ENCODE assay signal across 8 cellular contexts in the genomic region with DNA sequence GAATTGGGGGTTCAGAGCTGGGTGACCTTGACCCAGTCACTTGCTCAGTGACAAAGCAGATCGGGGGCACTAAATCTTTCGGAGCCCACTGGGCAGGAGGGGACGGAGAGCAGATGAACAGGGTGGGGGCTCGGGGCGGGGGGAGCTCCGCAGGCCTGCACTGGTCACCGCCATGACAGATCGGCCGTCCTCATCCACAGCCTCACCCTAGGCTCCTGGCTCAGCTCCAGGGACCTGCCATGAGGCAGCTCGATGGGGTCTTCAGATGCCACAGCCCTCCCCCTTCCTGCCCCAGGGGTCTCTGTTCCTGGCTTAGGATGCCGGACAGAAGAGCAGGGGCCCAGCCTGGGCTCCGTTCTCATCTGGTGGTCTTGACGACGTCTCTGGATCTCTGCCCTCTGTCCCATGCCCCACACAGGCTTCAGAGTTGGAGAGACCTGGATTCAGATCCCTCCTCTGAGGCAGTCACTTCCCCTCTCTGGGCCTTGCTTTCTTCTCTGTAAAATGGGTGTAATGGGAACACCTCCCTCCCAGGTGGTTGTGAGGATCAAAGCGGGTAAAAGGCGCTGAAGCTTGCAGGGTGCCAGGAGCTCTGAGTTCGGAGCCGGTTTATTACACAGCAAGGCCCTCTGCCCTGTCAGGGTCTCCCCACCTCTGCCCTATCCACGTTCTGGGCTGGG. TPM values are rescaled to one million over a fixed set of nuclear protein-coding genes. Genes with fewer than 3 reads are reported as not detected.
DNase-seq lines count a peak whose midpoint lies in the region; ATAC-seq and TF ChIP-seq lines count a peak whose summit lies in the region.
"Had no signal": no experiment of that assay in that cellular context is flagged by ENCODE, and none has a peak within 500 bp of the region (broad histone marks: within the 10 kb centered on the region; RNA-seq: fewer than 3 reads in every experiment).

No MANE protein-coding gene starts in this region.

- H3K4me3 ChIP-seq in GM23338 (no peak overlapping the region), fibroblast of lung (replicated peaks in 1 of 4; ENCODE audit: control extremely low read depth in 1 of 4, insufficient read depth in 1 of 4, low read depth in 3 of 4, low read length in 4 of 4) (no peak overlapping the region), skeletal muscle cell (ENCODE audit: low read depth, low read length) (peak overlapping the region; percentile 75), H7 (ENCODE audit: insufficient read depth, low read depth, low read length) (no peak overlapping the region)

- peaks cover 32% of the 10 kb centered on the region for H3K27me3 Mint-ChIP-seq in GM23338 (ENCODE audit: insufficient read depth, low read depth, poor library complexity)
- H3K27me3 Mint-ChIP-seq in T-helper 17 cell = no peaks in the 10 kb centered on the region

- peak overlapping the region; percentile 55; the same call in 1 of the 2 replicates for H3K27ac ChIP-seq in GM23338 (ENCODE audit: low read depth)
- H3K27ac ChIP-seq in fibroblast of lung (ENCODE audit: insufficient read depth, low read length) = no peak overlapping the region

- H3K9me3 ChIP-seq in T-helper 17 cell (ENCODE audit: control insufficient read depth, low read length, poor library complexity, severe bottlenecking) = no peaks in the 10 kb centered on the region
- H3K9me3 ChIP-seq in fibroblast of lung (ENCODE audit: control insufficient read depth, insufficient read depth, low read depth, low read length) = no peaks in the 10 kb centered on the region

- H3K4me3 Mint-ChIP-seq in GM23338 (peak overlapping the region; percentile 94), T-helper 17 cell (peak overlapping the region; percentile 19)

- H3K36me3 Mint-ChIP-seq in GM23338 (ENCODE audit: low read depth) (no peaks in the 10 kb centered on the region; the same call in 2 of the 3 replicates), T-helper 17 cell (ENCODE audit: low read depth) (peaks cover 1% of the 10 kb centered on the region)

- H3K27me3 ChIP-seq in GM23338 (ENCODE audit: insufficient read depth) (no peaks in the 10 kb centered on the region), fibroblast of lung (ENCODE audit: control insufficient read depth, insufficient read depth, low read length) (no peaks in the 10 kb centered on the region), H7 (ENCODE audit: control insufficient read depth, insufficient read depth, low read length) (no peaks in the 10 kb centered on the region)

- H3K79me2 ChIP-seq in GM23338 (replicated peaks; ENCODE audit: insufficient read depth) = peaks cover 72% of the 10 kb centered on the region
- peaks cover 57% of the 10 kb centered on the region for H3K79me2 ChIP-seq in fibroblast of lung (ENCODE audit: control insufficient read depth, insufficient read depth, low read length)

- no peak for DNase-seq in GM23338 (ENCODE audit: low spot score)
- DNase-seq in T-helper 17 cell = no peak
- no peak for DNase-seq in fibroblast of lung (ENCODE audit: low read depth in 2 of 2)
- DNase-seq in skeletal muscle cell (ENCODE audit: low read depth) = no peak
- no peak for DNase-seq in GM10266 (ENCODE audit: extremely low spot score)
- DNase-seq in activated CD4-positive, alpha-beta T cell treated with anti-CD3 and anti-CD28 coated beads for 48 hours = no peak
- DNase-seq in H7 = no peak
- DNase-seq: NCI-H2227 treated with DMSO at 0.1 percent for 48 hours had no signal

- H3K36me3 ChIP-seq in GM23338 (ENCODE audit: insufficient read depth) (no peaks in the 10 kb centered on the region), fibroblast of lung (ENCODE audit: control insufficient read depth, insufficient read depth, low read length) (no peaks in the 10 kb centered on the region), H7 (replicated peaks; ENCODE audit: control insufficient read depth, insufficient read depth, low read length) (no peaks in the 10 kb centered on the region)

- H3K27ac Mint-ChIP-seq in GM23338 (no peak overlapping the region; the same call in 1 of the 2 replicates), T-helper 17 cell (peak overlapping the region; percentile 91)

- H3K4me2 ChIP-seq in GM23338 = peak overlapping the region; percentile 94; the same call in 1 of the 2 replicates
- H3K4me2 ChIP-seq in fibroblast of lung (ENCODE audit: extremely low read depth, insufficient read depth, low read length) = peak overlapping the region; percentile 97

- peaks cover 31% of the 10 kb centered on the region for H3K4me1 Mint-ChIP-seq in GM23338
- peaks cover 34% of the 10 kb centered on the region for H3K4me1 Mint-ChIP-seq in T-helper 17 cell

- H2AFZ ChIP-seq in GM23338 (no peak overlapping the region), fibroblast of lung (ENCODE audit: low read length) (no peak overlapping the region)

- H4K20me1 ChIP-seq in GM23338 (replicated peaks; ENCODE audit: insufficient read depth) (peaks cover 26% of the 10 kb centered on the region), fibroblast of lung (ENCODE audit: control insufficient read depth, extremely low read depth, insufficient read depth, low read length) (peaks cover 4% of the 10 kb centered on the region)

- 0 out of 2 replicates have a peak, but pooled peaks cover 6% of the 10 kb centered on the region for H3F3A ChIP-seq in GM23338 (replicated peaks; ENCODE audit: low read depth)

- TF ChIP-seq CTCF in GM23338 (conservative IDR thresholded peaks at IDR 0.05; ENCODE audit: low read depth in 2 of 2) (no peak), fibroblast of lung (conservative IDR thresholded peaks at IDR 0.05 in 1 of 2, IDR thresholded peaks at IDR 0.05 in 1 of 2; ENCODE audit: low read depth in 1 of 2, low read length in 2 of 2) (no peak), GM10266 (IDR thresholded peaks at IDR 0.05; ENCODE audit: control insufficient read depth, insufficient read depth, low read depth, missing control alignments) (no peak)

- H3K9me2 ChIP-seq in GM23338 (ENCODE audit: insufficient read depth) = no peaks in the 10 kb centered on the region

- H3K4me1 ChIP-seq in GM23338 (ENCODE audit: insufficient read depth) (peaks cover 21% of the 10 kb centered on the region), fibroblast of lung (ENCODE audit: control insufficient read depth, extremely low read depth, insufficient read depth, low read length) (peaks cover 29% of the 10 kb centered on the region)

- H3K9ac ChIP-seq in fibroblast of lung (ENCODE audit: insufficient read depth, low read length) = no peak overlapping the region

- ATAC-seq in GM23338 (no peak), T-helper 17 cell (no peak)

- H3K9me3 Mint-ChIP-seq in GM23338 = no peaks in the 10 kb centered on the region; the same call in 2 of the 3 replicates

TF ChIP-seq in GM23338, 12 proteins besides CTCF, POLR2A, EP300 and RAD21 (continues in another document):
- no peak for TF ChIP-seq CREB1 (CRISPR knock-in tag; IDR thresholded peaks at IDR 0.05; ENCODE audit: low read depth)
- TF ChIP-seq NANOG (IDR thresholded peaks at IDR 0.05; ENCODE audit: borderline replicate concordance) = no peak

RNA-seq across cellular contexts. Expression of a gene that starts 3.0 kb away (rescaled TPM):
- 27.6 and 35.7 TPM in 2 replicates for total RNA-seq in GM23338 (2014; rRNA removed; shearing (Covaris generic))
- polyA plus RNA-seq in GM23338 (2016; fragmentation: Nextera tagmentation; extraction: Ambion mirVana) = 8.7 and 9.1 TPM in 2 replicates
- total RNA-seq in T-helper 17 cell = 10 to 100 TPM; 37.6 to 42.2 TPM
- total RNA-seq in fibroblast of lung = 11.8 and 14.4 TPM in 2 replicates
- polyA plus RNA-seq in fibroblast of lung = 4.5 and 6.4 TPM in 2 replicates
- polyA plus RNA-seq in fibroblast of lung (2012) = 10.5 and 13.1 TPM in 2 replicates
- polyA minus RNA-seq in fibroblast of lung (ENCODE audit: low replicate concordance) = 16.2 and 35.0 TPM in 2 replicates
- total RNA-seq in H7 (2014; rRNA removed; shearing (Covaris generic)) = 12.0 and 18.5 TPM in 2 replicates
